In the genomic region with DNA sequence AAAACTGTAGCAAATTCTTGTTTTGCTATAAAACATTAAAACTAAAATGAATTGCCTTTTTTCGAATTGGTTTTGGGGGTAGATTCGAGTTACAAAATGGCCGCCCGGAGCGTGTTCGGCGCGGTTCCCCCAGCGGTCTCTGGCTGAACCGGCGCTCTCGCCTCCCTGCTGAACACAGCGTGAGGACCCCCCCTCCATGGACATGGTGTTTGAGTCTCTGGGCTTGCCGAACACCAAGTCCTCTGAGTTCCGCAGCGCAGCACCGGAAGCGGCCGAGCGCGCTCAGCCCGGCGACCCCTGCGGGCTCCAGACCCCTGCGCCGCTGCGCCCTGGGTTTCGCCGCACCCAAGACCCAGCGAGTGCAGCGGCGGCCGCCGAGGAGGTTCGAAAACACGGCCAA, we compare ENCODE assay signal across 8 cellular contexts.
DNase-seq lines count a peak whose midpoint lies in the region; ATAC-seq and TF ChIP-seq lines count a peak whose summit lies in the region.
"Not testable (repeated sequence)": the region's sequence is repeated elsewhere in the genome, so short reads cannot be mapped to it uniquely, and the experiment has no call there.

No MANE protein-coding gene starts in this region.

- peak overlapping the region; percentile 96 for H3K27ac Mint-ChIP-seq in activated CD4-positive, alpha-beta memory T cell treated with anti-CD3 and anti-CD28 coated beads, Interleukin-2, amount 10 ng/mL, durations not matched to agents 7 days and 5 days
- H3K27ac Mint-ChIP-seq in activated naive CD8-positive, alpha-beta T cell: peak overlapping the region; percentile 99
- H3K27ac Mint-ChIP-seq in osteocyte (ENCODE audit: unreplicated experiment): peak overlapping the region; percentile 95

- H3K27me3 Mint-ChIP-seq in activated CD4-positive, alpha-beta memory T cell treated with anti-CD3 and anti-CD28 coated beads, Interleukin-2, amount 10 ng/mL, durations not matched to agents 7 days and 5 days; activated naive CD8-positive, alpha-beta T cell; osteocyte (ENCODE audit: unreplicated experiment): not testable (repeated sequence)

- TF ChIP-seq EP300 in suprapubic skin (IDR thresholded peaks at IDR 0.05): not testable (repeated sequence)

- H3K4me3 Mint-ChIP-seq in activated CD4-positive, alpha-beta memory T cell treated with anti-CD3 and anti-CD28 coated beads, Interleukin-2, amount 10 ng/mL, durations not matched to agents 7 days and 5 days: peak overlapping the region; percentile 83
- peak overlapping the region; percentile 91 for H3K4me3 Mint-ChIP-seq in activated naive CD8-positive, alpha-beta T cell
- not testable (repeated sequence) for H3K4me3 Mint-ChIP-seq in osteocyte (ENCODE audit: unreplicated experiment)

- H3K27ac ChIP-seq in coronary artery (peak overlapping the region; percentile 93 to 97), suprapubic skin (peak overlapping the region; percentile 92)
- not testable (repeated sequence) for H3K27ac ChIP-seq in right cardiac atrium (ENCODE audit: low read length)

- DNase-seq in AG09309 (ENCODE audit: low read depth); activated CD4-positive, alpha-beta memory T cell treated with anti-CD3 and anti-CD28 coated beads, Interleukin-2, amount 10 ng/mL, durations not matched to agents 7 days and 5 days; coronary artery (ENCODE audit: low spot score); osteocyte (ENCODE audit: extremely low spot score, unreplicated experiment); suprapubic skin (ENCODE audit: low spot score in 2 of 2): not testable (repeated sequence)
- DNase-seq in right cardiac atrium: peak in 2 of 3 donors; percentile 50 to 51

- intact Hi-C loops in right cardiac atrium (cut with DNase I): not testable (repeated sequence)

- H3K4me3 ChIP-seq in AG09309 (ENCODE audit: control insufficient read depth, low read depth, low read length): peak overlapping the region; percentile 7; the same call in 1 of the 2 replicates
- H3K4me3 ChIP-seq in Loucy (ENCODE audit: low read length, poor library complexity, severe bottlenecking); suprapubic skin: not testable (repeated sequence)
- peak overlapping the region; percentile 77 for H3K4me3 ChIP-seq in coronary artery
- H3K4me3 ChIP-seq in right cardiac atrium (ENCODE audit: low read length): peak overlapping the region; percentile 57

- H3K27me3 ChIP-seq in Loucy (ENCODE audit: insufficient read depth, low read length, poor library complexity, severe bottlenecking); right cardiac atrium (ENCODE audit: control insufficient read depth, insufficient read depth); suprapubic skin: not testable (repeated sequence)

- POLR2A ChIA-PET in activated CD4-positive, alpha-beta memory T cell treated with anti-CD3 and anti-CD28 coated beads, Interleukin-2, amount 10 ng/mL, durations not matched to agents 7 days and 5 days (lab: Charles Lee): interaction anchor here (0.6 to 2.9 kb wide), 11 partner anchors 10 to 886 kb away, joined by 3 to 38 read pairs (median 12); a partner anchor contains a TSS

- peaks cover 59% of the 10 kb centered on the region for H3K36me3 Mint-ChIP-seq in activated CD4-positive, alpha-beta memory T cell treated with anti-CD3 and anti-CD28 coated beads, Interleukin-2, amount 10 ng/mL, durations not matched to agents 7 days and 5 days (ENCODE audit: low read depth)
- H3K36me3 Mint-ChIP-seq in activated naive CD8-positive, alpha-beta T cell; osteocyte (ENCODE audit: unreplicated experiment): not testable (repeated sequence)

- not testable (repeated sequence) for ATAC-seq in right cardiac atrium

- peaks cover 37% of the 10 kb centered on the region for H3K4me1 Mint-ChIP-seq in activated CD4-positive, alpha-beta memory T cell treated with anti-CD3 and anti-CD28 coated beads, Interleukin-2, amount 10 ng/mL, durations not matched to agents 7 days and 5 days
- peaks cover 36% of the 10 kb centered on the region for H3K4me1 Mint-ChIP-seq in activated naive CD8-positive, alpha-beta T cell (ENCODE audit: low read depth)
- H3K4me1 Mint-ChIP-seq in osteocyte (ENCODE audit: unreplicated experiment): peaks cover 38% of the 10 kb centered on the region

- CTCF ChIA-PET in activated CD4-positive, alpha-beta memory T cell treated with anti-CD3 and anti-CD28 coated beads, Interleukin-2, amount 10 ng/mL, durations not matched to agents 7 days and 5 days (lab: Charles Lee): interaction anchor here (0.5 to 1.9 kb wide), 3 partner anchors 11 to 853 kb away, joined by 3 to 4 read pairs (median 4); no protein-coding TSS in a partner anchor

- 69% methylated on average over 36 of the region's 36 CpGs for WGBS in right cardiac atrium
- WGBS in suprapubic skin: 79% methylated on average over 36 of the region's 36 CpGs

- peaks cover 14% of the 10 kb centered on the region for H3K9me3 ChIP-seq in Loucy (ENCODE audit: insufficient read depth, low read depth, low read length)
- not testable (repeated sequence) for H3K9me3 ChIP-seq in right cardiac atrium (ENCODE audit: control insufficient read depth, low read length); suprapubic skin

- not testable (repeated sequence) for H3F3A ChIP-seq in Loucy (ENCODE audit: low read depth)

- peaks cover 14% of the 10 kb centered on the region for H3K36me3 ChIP-seq in Loucy (ENCODE audit: insufficient read depth, low read length)
- not testable (repeated sequence) for H3K36me3 ChIP-seq in suprapubic skin

- H3K9me2 ChIP-seq in Loucy (replicated peaks; ENCODE audit: low read depth, low read length): not testable (repeated sequence)

- peak overlapping the region; percentile 76; the same call in 1 of the 2 replicates for H2AFZ ChIP-seq in Loucy (ENCODE audit: low read length)

- peak overlapping the region; percentile 97 for H3K4me2 ChIP-seq in Loucy (ENCODE audit: low read depth, low read length, poor library complexity, severe bottlenecking)

- H3K4me1 ChIP-seq in Loucy (ENCODE audit: insufficient read depth, low read length, poor library complexity, severe bottlenecking) (peaks cover 37% of the 10 kb centered on the region), suprapubic skin (peaks cover 32% of the 10 kb centered on the region)
- H3K4me1 ChIP-seq in right cardiac atrium (ENCODE audit: control insufficient read depth, insufficient read depth, low read length): not testable (repeated sequence)

- not testable (repeated sequence) for H4K20me1 ChIP-seq in Loucy (ENCODE audit: insufficient read depth, low read length, poor library complexity, severe bottlenecking)

- not testable (repeated sequence) for H3K9me3 Mint-ChIP-seq in activated CD4-positive, alpha-beta memory T cell treated with anti-CD3 and anti-CD28 coated beads, Interleukin-2, amount 10 ng/mL, durations not matched to agents 7 days and 5 days; activated naive CD8-positive, alpha-beta T cell (ENCODE audit: low read depth); osteocyte (ENCODE audit: unreplicated experiment)

- not testable (repeated sequence) for TF ChIP-seq CTCF in AG09309 (IDR thresholded peaks at IDR 0.05; ENCODE audit: control insufficient read depth, insufficient read depth, low read depth, low read length, missing control alignments); Loucy (conservative IDR thresholded peaks at IDR 0.05; ENCODE audit: low read length); coronary artery (IDR thresholded peaks at IDR 0.05); osteocyte (IDR thresholded peaks at IDR 0.05); suprapubic skin (IDR thresholded peaks at IDR 0.05)

- peaks cover 30% of the 10 kb centered on the region for H3K79me2 ChIP-seq in Loucy (ENCODE audit: insufficient read depth, low read length)

- H3K9ac ChIP-seq in Loucy (ENCODE audit: low read depth, low read length, poor library complexity, severe bottlenecking): peak overlapping the region; percentile 93

- not testable (repeated sequence) for TF ChIP-seq POLR2A in suprapubic skin (IDR thresholded peaks at IDR 0.05)
